In the genomic region with DNA sequence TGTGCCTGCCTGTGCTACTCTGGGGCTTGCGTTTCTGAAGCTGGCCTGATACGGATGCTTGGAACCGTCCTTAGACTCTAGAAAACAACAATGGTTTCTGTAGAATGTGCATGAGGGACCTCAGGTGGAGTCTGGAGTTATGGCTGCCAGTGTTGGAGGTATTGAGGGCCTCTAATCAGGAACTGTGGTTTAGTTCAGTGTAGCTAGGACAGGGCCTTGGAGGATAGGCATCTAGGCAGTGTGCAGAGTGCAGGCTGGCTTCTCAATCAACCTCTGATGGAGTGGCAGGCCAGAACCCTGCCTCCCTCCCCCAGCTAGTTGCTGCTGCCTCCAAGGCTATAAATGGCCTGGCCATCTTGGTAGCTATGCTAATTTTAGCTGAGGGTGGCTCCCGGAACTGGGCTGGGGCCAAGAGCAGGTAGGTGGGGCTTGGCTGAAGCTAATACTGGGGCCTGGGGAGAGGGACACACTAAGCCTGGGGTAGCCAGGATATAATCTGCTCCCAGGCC, we compare ENCODE assay signal across 8 cellular contexts. TPM values are rescaled to one million over a fixed set of nuclear protein-coding genes. Genes with fewer than 3 reads are reported as not detected.
A peak's percentile ranks its signal among the peaks of the same experiment; 100 is the strongest.
DNase-seq lines count a peak whose midpoint lies in the region; ATAC-seq and TF ChIP-seq lines count a peak whose summit lies in the region.

No MANE protein-coding gene starts in this region.

- peak overlapping the region; percentile 98 for H3K27ac Mint-ChIP-seq in T-helper 17 cell

- no peak for TF ChIP-seq CTCF in lower lobe of right lung (IDR thresholded peaks at IDR 0.05)

- H3K9me3 ChIP-seq in T-helper 17 cell (ENCODE audit: control insufficient read depth, low read length, poor library complexity, severe bottlenecking): no peaks in the 10 kb centered on the region
- H3K9me3 ChIP-seq in lower lobe of right lung: no peaks in the 10 kb centered on the region

- no peaks in the 10 kb centered on the region for H3K36me3 ChIP-seq in lower lobe of right lung

- H3K27ac ChIP-seq in lower lobe of right lung: no peak overlapping the region

- peaks cover 58% of the 10 kb centered on the region for H3K4me1 Mint-ChIP-seq in T-helper 17 cell

- no peaks in the 10 kb centered on the region for H3K27me3 ChIP-seq in lower lobe of right lung (ENCODE audit: low read depth)

- no peaks in the 10 kb centered on the region for H3K27me3 Mint-ChIP-seq in T-helper 17 cell

- ATAC-seq in HG02763 (IDR thresholded peaks at IDR 0.05; ENCODE audit: unreplicated experiment): peak; percentile 29
- ATAC-seq in T-helper 17 cell: no peak
- no peak for ATAC-seq in lower lobe of right lung

- no peaks in the 10 kb centered on the region for H3K36me3 Mint-ChIP-seq in T-helper 17 cell (ENCODE audit: low read depth)

- H3K4me3 ChIP-seq in lower lobe of right lung: peak overlapping the region; percentile 4

- H3K4me1 ChIP-seq in lower lobe of right lung: peaks cover 69% of the 10 kb centered on the region

- peak overlapping the region; percentile 97 for H3K4me3 Mint-ChIP-seq in T-helper 17 cell

- intact Hi-C loops in lower lobe of right lung (cut with DNase I): loop anchor here (5.0 kb wide), 1 partner anchor 203 kb away; no protein-coding TSS in a partner anchor

- DNase-seq in NCI-H510A treated with DMSO at 0.1 percent for 48 hours (lab: John Stamatoyannopoulos, UW) (peak; percentile 30), NCI-H510A (lab: John Stamatoyannopoulos, UW) (no peak), T-helper 17 cell (no peak), lower lobe of right lung (no peak), COLO668 (lab: John Stamatoyannopoulos, UW; ENCODE audit: unreplicated experiment) (no peak), SW480 (ENCODE audit: low spot score) (no peak), NCI-H1105 treated with DMSO at 0.1 percent for 48 hours (lab: John Stamatoyannopoulos, UW) (no peak)

RNA-seq across cellular contexts. Expression of a gene that starts 4.0 kb away (rescaled TPM):
- total RNA-seq in T-helper 17 cell (100 to 1,000 TPM; 115 to 125 TPM), lower lobe of right lung (59.5 TPM)

RNA-seq across cellular contexts. Expression of a gene that starts 18.7 kb away (rescaled TPM):
- 100 to 1,000 TPM; 114 to 123 TPM for total RNA-seq in T-helper 17 cell
- total RNA-seq in lower lobe of right lung: 86.5 TPM

RNA-seq across cellular contexts. Expression of a gene that starts 51.1 kb away (rescaled TPM):
- total RNA-seq in T-helper 17 cell (10 to 100 TPM; 17.8 to 19.3 TPM), lower lobe of right lung (23.8 TPM)
